22 cellular contexts compared by ENCODE assay signal in the genomic region with DNA sequence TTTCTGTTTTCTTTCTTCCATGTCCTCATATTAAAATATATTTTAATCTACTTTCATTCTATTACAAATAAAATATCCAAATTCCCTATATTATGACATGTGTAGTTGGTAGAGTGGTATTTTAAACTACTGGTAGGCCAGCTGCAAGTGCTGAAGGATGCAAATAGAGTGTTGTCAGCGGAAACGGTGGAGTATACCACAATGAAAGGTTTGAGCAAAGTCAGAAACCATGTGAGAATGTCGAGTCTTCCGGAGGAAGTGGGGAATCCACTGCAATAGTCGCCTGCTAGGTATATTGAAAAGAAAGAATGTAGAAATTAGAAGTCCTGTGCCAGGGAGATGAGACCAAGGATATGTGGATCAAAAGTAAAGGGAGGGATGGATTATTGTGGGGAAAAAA.
"Had no signal": no experiment of that assay in that cellular context is flagged by ENCODE, and none has a peak within 500 bp of the region (broad histone marks: within the 10 kb centered on the region; RNA-seq: fewer than 3 reads in every experiment).

No MANE protein-coding gene starts in this region.

- DNase-seq: Karpas-422; KG1; MG63; NCI-H1105; NCI-H1436 treated with DMSO at 0.1 percent for 48 hours; NCI-H1694; NCI-H187 treated with DMSO at 0.1 percent for 48 hours; NCI-H2029 treated with DMSO at 0.1 percent for 48 hours; NCI-H2171; NCI-H226; NCI-H446; NCI-H510A; NCI-H524 treated with DMSO at 0.1 percent for 48 hours; NCI-H774; NK-92 treated with Interleukin-12 subunit alpha and Interleukin-12 subunit beta, amount 100 ng/mL, for 24 hours; PC-3; SHP77 treated with DMSO at 0.1 percent for 48 hours; SJCRH30; T-helper 1 cell had no signal

- H3K4me3 ChIP-seq: MG63, SJCRH30 had no signal

- H3K4me1 ChIP-seq: SJCRH30 had no signal

- ATAC-seq: Panc1, Right ventricle myocardium inferior, SK-N-SH treated with all-trans-retinoic acid at 6 μM for 48 hours had no signal

- H3K27me3 ChIP-seq: MG63, SJCRH30 had no signal

- H3K36me3 ChIP-seq: MG63, SJCRH30 had no signal

- H3K9me3 ChIP-seq: MG63, SJCRH30 had no signal

- H3K27ac ChIP-seq: SJCRH30 had no signal
